Comparison of ENCODE assay signal across 9 cellular contexts in genomic region chr4:4664234-4664633, GRCh38.
"Had no signal": no experiment of that assay in that cellular context is flagged by ENCODE, and none has a peak within 500 bp of the region (broad histone marks: within the 10 kb centered on the region; RNA-seq: fewer than 3 reads in every experiment).

No MANE protein-coding gene starts in this region.

- H3K4me3 Mint-ChIP-seq: H9 had no signal

- H3K4me3 ChIP-seq: GM23248 had no signal

- H2AFZ ChIP-seq: GM23248 had no signal

- H3K9me3 Mint-ChIP-seq: H9 had no signal

- H3K27ac Mint-ChIP-seq: H9 had no signal

- H3K4me2 ChIP-seq: KMS-11 had no signal

- DNase-seq: GM23248, GOT3, H9, HCEC 1CT, IMR-90, KBM-7 had no signal

- H3K9ac ChIP-seq: GM23248, KMS-11 had no signal

- H3K27ac ChIP-seq: GM23248, HL-60, KMS-11 had no signal

- FAIRE-seq: H54 had no signal
